In genomic region chr10:25011591-25011990, GRCh38 we compare ENCODE assay signal across 5 cellular contexts. TPM values are rescaled to one million over a fixed set of nuclear protein-coding genes. Genes with fewer than 3 reads are reported as not detected.
"Had no signal": no experiment of that assay in that cellular context is flagged by ENCODE, and none has a peak within 500 bp of the region (broad histone marks: within the 10 kb centered on the region; RNA-seq: fewer than 3 reads in every experiment).

No MANE protein-coding gene starts in this region.

RNA-seq across cellular contexts. Expression of gene ENKUR, which starts 4.4 kb away (rescaled TPM):
- total RNA-seq: HT-29, IMR-90 had no signal
- polyA plus RNA-seq: IMR-90 had no signal

RNA-seq across cellular contexts. Expression of gene PRTFDC1, which starts 59.2 kb away (rescaled TPM):
- total RNA-seq: HepG2, HT1080 had no signal
- polyA plus RNA-seq: HepG2, IgD-negative memory B cell had no signal
